ENCODE assay signal across 8 cellular contexts in genomic region chr2:37671816-37672103, GRCh38. TPM values are rescaled to one million over a fixed set of nuclear protein-coding genes. Genes with fewer than 3 reads are reported as not detected.
DNase-seq lines count a peak whose midpoint lies in the region; ATAC-seq and TF ChIP-seq lines count a peak whose summit lies in the region.

No MANE protein-coding gene starts in this region.

- peak overlapping the region; percentile 60 for H3K27ac ChIP-seq in foreskin keratinocyte

- no peak for TF ChIP-seq POLR2A in GM18505 (IDR thresholded peaks at IDR 0.05; ENCODE audit: borderline replicate concordance, extremely low read depth, insufficient read depth, insufficient read length)

- peak overlapping the region; percentile 78 for H3K4me3 Mint-ChIP-seq in T-helper 2 cell treated with Interferon-gamma antibody and Interleukin-4, amounts not matched to agents 5 μg/mL and 100 μg/mL, for 36 hours

- H3K4me1 Mint-ChIP-seq in T-helper 2 cell treated with Interferon-gamma antibody and Interleukin-4, amounts not matched to agents 5 μg/mL and 100 μg/mL, for 36 hours (ENCODE audit: low read depth) = peaks cover 43% of the 10 kb centered on the region

- no peaks in the 10 kb centered on the region for H3K9me3 Mint-ChIP-seq in T-helper 2 cell treated with Interferon-gamma antibody and Interleukin-4, amounts not matched to agents 5 μg/mL and 100 μg/mL, for 36 hours

- peak overlapping the region; percentile 98 for H3K4me3 ChIP-seq in skeletal muscle satellite cell (ENCODE audit: low read length)

- peak overlapping the region; percentile 76 for H3K27ac Mint-ChIP-seq in T-helper 2 cell treated with Interferon-gamma antibody and Interleukin-4, amounts not matched to agents 5 μg/mL and 100 μg/mL, for 36 hours

- H3K4me1 ChIP-seq in foreskin keratinocyte (peaks cover 26% of the 10 kb centered on the region), skeletal muscle satellite cell (ENCODE audit: control insufficient read depth, insufficient read depth, low read length) (peaks cover 25% of the 10 kb centered on the region)

- peak overlapping the region; percentile 96 for H3K9ac ChIP-seq in skeletal muscle satellite cell (ENCODE audit: low read depth, low read length)

- H3K9me3 ChIP-seq in skeletal muscle satellite cell (replicated peaks; ENCODE audit: low read length) = no peaks in the 10 kb centered on the region

- no peaks in the 10 kb centered on the region for H3K27me3 ChIP-seq in foreskin keratinocyte
- no peaks in the 10 kb centered on the region for H3K27me3 ChIP-seq in skeletal muscle satellite cell (ENCODE audit: control insufficient read depth, insufficient read depth, low read length)

- TF ChIP-seq CTCF in foreskin keratinocyte (conservative IDR thresholded peaks at IDR 0.05) = no peak

- peaks cover 40% of the 10 kb centered on the region for H3K36me3 ChIP-seq in skeletal muscle satellite cell (ENCODE audit: insufficient read depth, low read length)

- H3K36me3 Mint-ChIP-seq in T-helper 2 cell treated with Interferon-gamma antibody and Interleukin-4, amounts not matched to agents 5 μg/mL and 100 μg/mL, for 36 hours (ENCODE audit: low read depth) = peaks cover 5% of the 10 kb centered on the region

- H3K4me2 ChIP-seq in skeletal muscle satellite cell (ENCODE audit: low read length) = peak overlapping the region; percentile 81

- DNase-seq in T-helper 2 cell treated with Interferon-gamma antibody and Interleukin-4, amounts not matched to agents 5 μg/mL and 100 μg/mL, for 36 hours (ENCODE audit: low spot score) = peak; percentile 8
- DNase-seq in foreskin keratinocyte (peak in 1 of 2 donors; percentile 38), HuH-7.5 (ENCODE audit: low spot score) (no peak)

- no peaks in the 10 kb centered on the region for H3K27me3 Mint-ChIP-seq in T-helper 2 cell treated with Interferon-gamma antibody and Interleukin-4, amounts not matched to agents 5 μg/mL and 100 μg/mL, for 36 hours (ENCODE audit: low read depth)

- ATAC-seq in GM18505 (IDR thresholded peaks at IDR 0.05; ENCODE audit: unreplicated experiment) (peak; percentile 18), HG02840 (IDR thresholded peaks at IDR 0.05; ENCODE audit: low FRiP score, unreplicated experiment) (peak; percentile 20), foreskin keratinocyte (peak; percentile 3), HG03039 (IDR thresholded peaks at IDR 0.05; ENCODE audit: unreplicated experiment) (no peak), GM19324 (IDR thresholded peaks at IDR 0.05; ENCODE audit: low FRiP score, unreplicated experiment) (no peak)

RNA-seq across cellular contexts. Expression of gene CDC42EP3, which starts 0.3 kb away (rescaled TPM):
- 32.3 and 46.4 TPM in 2 replicates for total RNA-seq in foreskin keratinocyte
- 15.0 and 23.2 TPM in 2 replicates for polyA plus RNA-seq in foreskin keratinocyte
- 4.6 and 14.9 TPM in 2 replicates for total RNA-seq in skeletal muscle satellite cell (2012; rRNA removed)

Comparison
In these comparisons a context has a peak if more than half of its experiments do, and no peak if none do; other contexts are left out.
1. ATAC-seq: peak in GM18505 (single experiment), HG02840 (single experiment) and foreskin keratinocyte (single experiment); none in HG03039 (single experiment) and GM19324 (single experiment).